ENCODE assay signal across 8 cellular contexts in the genomic region with DNA sequence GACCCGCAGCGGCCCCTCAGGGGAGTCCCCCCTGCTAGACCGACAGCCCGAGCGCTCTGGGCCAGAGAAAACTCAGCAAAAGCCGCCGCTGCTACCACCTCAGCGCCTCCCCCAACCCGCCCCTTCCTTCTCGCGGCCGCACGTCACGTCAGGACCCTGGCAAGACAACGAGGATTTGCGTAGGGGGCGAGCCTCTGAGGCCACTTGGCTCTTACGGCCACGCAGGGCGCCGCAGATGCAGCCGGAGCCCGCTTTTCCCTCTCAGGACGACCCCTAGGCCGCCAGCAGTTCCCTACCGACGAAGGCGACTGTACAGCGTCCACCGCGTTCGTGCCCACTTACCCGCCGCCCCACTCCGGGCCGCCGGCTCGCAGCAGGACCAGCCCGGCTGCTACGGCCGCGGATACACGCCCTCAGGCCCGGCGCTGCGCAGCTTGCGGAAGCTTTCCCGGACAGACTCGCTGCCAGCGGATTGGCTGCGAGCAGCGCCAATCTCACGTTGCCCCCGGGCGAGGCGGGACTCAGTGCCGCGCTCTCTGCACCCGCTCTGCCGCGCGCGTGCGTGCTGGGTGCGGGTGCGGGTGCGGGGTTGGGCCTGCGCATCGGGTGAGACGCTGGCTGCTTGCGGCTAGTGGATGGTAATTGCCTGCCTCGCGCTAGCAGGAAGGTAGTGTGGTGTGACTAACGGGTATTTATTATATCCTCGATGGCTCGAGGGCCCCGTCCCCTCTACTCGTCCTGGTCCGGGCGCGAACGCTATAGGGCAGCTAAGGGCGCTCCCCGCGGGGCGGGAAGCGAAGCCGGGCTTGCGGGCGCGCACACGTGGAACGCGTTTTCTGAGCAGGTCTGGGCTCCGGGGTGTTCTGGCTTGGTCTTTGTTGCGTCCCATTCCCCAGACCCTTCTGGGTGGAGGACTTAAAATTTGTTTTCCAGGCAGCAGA. TPM values are rescaled to one million over a fixed set of nuclear protein-coding genes. Genes with fewer than 3 reads are reported as not detected.
DNase-seq lines count a peak whose midpoint lies in the region; ATAC-seq and TF ChIP-seq lines count a peak whose summit lies in the region.

A gene with protein sequence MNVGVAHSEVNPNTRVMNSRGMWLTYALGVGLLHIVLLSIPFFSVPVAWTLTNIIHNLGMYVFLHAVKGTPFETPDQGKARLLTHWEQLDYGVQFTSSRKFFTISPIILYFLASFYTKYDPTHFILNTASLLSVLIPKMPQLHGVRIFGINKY (minus strand): TSS at position 413 of the 941 bp plus-strand sequence. CDS start 1,744 bp downstream, outside the sequence.
A gene (plus strand): TSS at position 524 of the 941 bp plus-strand sequence. CDS start 7,360 bp downstream, outside the sequence.

- H3K9ac ChIP-seq in Loucy (ENCODE audit: low read depth, low read length, poor library complexity, severe bottlenecking): peak within 1 kb of the TSS; percentile 76

- intact Hi-C loops in activated T-helper 2 cell treated with anti-CD3 and anti-CD28 coated beads, Interferon-gamma antibody, Interleukin-2, Interleukin-4, amounts not matched to agents 10 μg/mL and 5 μg/mL and 100 μg/mL, durations not matched to agents 14 hours and 24 hours and 36 hours (cut with micrococcal nuclease): loop anchor here (1.0 to 10.0 kb wide), 6 partner anchors 22 to 751 kb away; a partner anchor contains a TSS

- peak; percentile 94 for ATAC-seq in RWPE2 (ENCODE audit: low read depth)
- ATAC-seq in naive thymus-derived CD8-positive, alpha-beta T cell: peak; percentile 89
- peak; percentile 93 to 95 for ATAC-seq in stimulated activated naive B cell treated with anti-CD40 and anti-IgM and Interleukin-4, amounts not matched to agents 10 μg/mL and 1 μg/mL and 100 μg/mL, for 72 hours (replicated peaks)

- H3K27ac Mint-ChIP-seq in activated T-helper 2 cell treated with anti-CD3 and anti-CD28 coated beads, Interferon-gamma antibody, Interleukin-2, Interleukin-4, amounts not matched to agents 10 μg/mL and 5 μg/mL and 100 μg/mL, durations not matched to agents 14 hours and 24 hours and 36 hours: peak within 1 kb of the TSS; percentile 90
- H3K27ac Mint-ChIP-seq in naive thymus-derived CD8-positive, alpha-beta T cell: peak within 1 kb of the TSS; percentile 90 to 98 (median 97)
- H3K27ac Mint-ChIP-seq in stimulated activated naive B cell treated with anti-CD40 and anti-IgM and Interleukin-4, amounts not matched to agents 10 μg/mL and 1 μg/mL and 100 μg/mL, for 72 hours: peak within 1 kb of the TSS; percentile 95

- H3K9me3 ChIP-seq in Loucy (ENCODE audit: insufficient read depth, low read depth, low read length) (no peaks in the 10 kb centered on the region), RWPE2 (ENCODE audit: severe bottlenecking) (no peaks in the 10 kb centered on the region)

- no peaks in the 10 kb centered on the region for H3K27me3 Mint-ChIP-seq in activated T-helper 2 cell treated with anti-CD3 and anti-CD28 coated beads, Interferon-gamma antibody, Interleukin-2, Interleukin-4, amounts not matched to agents 10 μg/mL and 5 μg/mL and 100 μg/mL, durations not matched to agents 14 hours and 24 hours and 36 hours (ENCODE audit: low read depth)
- H3K27me3 Mint-ChIP-seq in naive thymus-derived CD8-positive, alpha-beta T cell: no peaks in the 10 kb centered on the region
- H3K27me3 Mint-ChIP-seq in stimulated activated naive B cell treated with anti-CD40 and anti-IgM and Interleukin-4, amounts not matched to agents 10 μg/mL and 1 μg/mL and 100 μg/mL, for 72 hours: no peaks in the 10 kb centered on the region

- peaks cover 59% of the 10 kb centered on the region for H3K36me3 Mint-ChIP-seq in activated T-helper 2 cell treated with anti-CD3 and anti-CD28 coated beads, Interferon-gamma antibody, Interleukin-2, Interleukin-4, amounts not matched to agents 10 μg/mL and 5 μg/mL and 100 μg/mL, durations not matched to agents 14 hours and 24 hours and 36 hours (ENCODE audit: low read depth)
- peaks cover 0 to 44% (median 14%) of the 10 kb centered on the region in 3 donors for H3K36me3 Mint-ChIP-seq in naive thymus-derived CD8-positive, alpha-beta T cell
- peaks cover 25 to 41% of the 10 kb centered on the region in 2 donors for H3K36me3 Mint-ChIP-seq in stimulated activated naive B cell treated with anti-CD40 and anti-IgM and Interleukin-4, amounts not matched to agents 10 μg/mL and 1 μg/mL and 100 μg/mL, for 72 hours

- POLR2A ChIA-PET in naive thymus-derived CD8-positive, alpha-beta T cell (lab: Charles Lee): interaction anchor here (0.9 to 2.8 kb wide), 10 partner anchors 18 to 535 kb away, joined by 3 to 69 read pairs (median 6); a partner anchor contains a TSS

- peaks cover 45% of the 10 kb centered on the region for H3K4me1 Mint-ChIP-seq in activated T-helper 2 cell treated with anti-CD3 and anti-CD28 coated beads, Interferon-gamma antibody, Interleukin-2, Interleukin-4, amounts not matched to agents 10 μg/mL and 5 μg/mL and 100 μg/mL, durations not matched to agents 14 hours and 24 hours and 36 hours (ENCODE audit: low read depth)
- H3K4me1 Mint-ChIP-seq in naive thymus-derived CD8-positive, alpha-beta T cell: peaks cover 30 to 63% (median 59%) of the 10 kb centered on the region in 4 donors
- peaks cover 22 to 54% of the 10 kb centered on the region in 2 donors for H3K4me1 Mint-ChIP-seq in stimulated activated naive B cell treated with anti-CD40 and anti-IgM and Interleukin-4, amounts not matched to agents 10 μg/mL and 1 μg/mL and 100 μg/mL, for 72 hours

- H3K4me3 ChIP-seq in H7 (ENCODE audit: insufficient read depth, low read depth, low read length) (peak within 1 kb of the TSS; percentile 92), Loucy (ENCODE audit: low read length, poor library complexity, severe bottlenecking) (peak within 1 kb of the TSS; percentile 98), RWPE2 (ENCODE audit: severe bottlenecking) (peak within 1 kb of the TSS; percentile 67), fibroblast of mammary gland (ENCODE audit: control insufficient read depth, low read depth, low read length) (peak within 1 kb of the TSS; percentile 90)

- peak within 1 kb of the TSS; percentile 65 for H3K27ac ChIP-seq in RWPE2 (ENCODE audit: poor library complexity, severe bottlenecking)

- DNase-seq in ELR (ENCODE audit: low read depth) (peak; percentile 96), H7 (peak; percentile 94), RWPE2 (ENCODE audit: low spot score) (peak; percentile 94), fibroblast of mammary gland (ENCODE audit: low read depth) (peak; percentile 94)
- peak; percentile 94 for DNase-seq in activated T-helper 2 cell treated with anti-CD3 and anti-CD28 coated beads, Interferon-gamma antibody, Interleukin-2, Interleukin-4, amounts not matched to agents 10 μg/mL and 5 μg/mL and 100 μg/mL, durations not matched to agents 14 hours and 24 hours and 36 hours (ENCODE audit: low spot score)
- DNase-seq in naive thymus-derived CD8-positive, alpha-beta T cell: peak; percentile 88 to 98 (median 94)
- peak; percentile 95 for DNase-seq in stimulated activated naive B cell treated with anti-CD40 and anti-IgM and Interleukin-4, amounts not matched to agents 10 μg/mL and 1 μg/mL and 100 μg/mL, for 72 hours

- H3K27me3 ChIP-seq in H7 (ENCODE audit: control insufficient read depth, insufficient read depth, low read length) (no peaks in the 10 kb centered on the region), Loucy (ENCODE audit: insufficient read depth, low read length, poor library complexity, severe bottlenecking) (no peaks in the 10 kb centered on the region), RWPE2 (ENCODE audit: insufficient read depth, poor library complexity, severe bottlenecking) (no peaks in the 10 kb centered on the region)

- H3K9me3 Mint-ChIP-seq in activated T-helper 2 cell treated with anti-CD3 and anti-CD28 coated beads, Interferon-gamma antibody, Interleukin-2, Interleukin-4, amounts not matched to agents 10 μg/mL and 5 μg/mL and 100 μg/mL, durations not matched to agents 14 hours and 24 hours and 36 hours: no peaks in the 10 kb centered on the region
- H3K9me3 Mint-ChIP-seq in naive thymus-derived CD8-positive, alpha-beta T cell: no peaks in the 10 kb centered on the region
- H3K9me3 Mint-ChIP-seq in stimulated activated naive B cell treated with anti-CD40 and anti-IgM and Interleukin-4, amounts not matched to agents 10 μg/mL and 1 μg/mL and 100 μg/mL, for 72 hours: no peaks in the 10 kb centered on the region

- no peak for TF ChIP-seq CTCF in Loucy (conservative IDR thresholded peaks at IDR 0.05; ENCODE audit: low read length)
- no peak for TF ChIP-seq CTCF in RWPE2 (IDR thresholded peaks at IDR 0.05; ENCODE audit: poor library complexity, severe bottlenecking)
- TF ChIP-seq CTCF in fibroblast of mammary gland (conservative IDR thresholded peaks at IDR 0.05; ENCODE audit: control insufficient read depth, insufficient read depth, low read depth, low read length): no peak

- peaks cover 89% of the 10 kb centered on the region for H3K79me2 ChIP-seq in Loucy (ENCODE audit: insufficient read depth, low read length)

- H3K36me3 ChIP-seq in H7 (replicated peaks; ENCODE audit: control insufficient read depth, insufficient read depth, low read length) (peaks cover 4% of the 10 kb centered on the region), Loucy (ENCODE audit: insufficient read depth, low read length) (peaks cover 11% of the 10 kb centered on the region), RWPE2 (ENCODE audit: low read depth) (peaks cover 72% of the 10 kb centered on the region)

- peak within 1 kb of the TSS; percentile 90 for H3K4me3 Mint-ChIP-seq in activated T-helper 2 cell treated with anti-CD3 and anti-CD28 coated beads, Interferon-gamma antibody, Interleukin-2, Interleukin-4, amounts not matched to agents 10 μg/mL and 5 μg/mL and 100 μg/mL, durations not matched to agents 14 hours and 24 hours and 36 hours (ENCODE audit: low read depth)
- H3K4me3 Mint-ChIP-seq in naive thymus-derived CD8-positive, alpha-beta T cell: peak within 1 kb of the TSS; percentile 88 to 97 (median 94)
- H3K4me3 Mint-ChIP-seq in stimulated activated naive B cell treated with anti-CD40 and anti-IgM and Interleukin-4, amounts not matched to agents 10 μg/mL and 1 μg/mL and 100 μg/mL, for 72 hours: peak within 1 kb of the TSS; percentile 92 to 98

- no peaks in the 10 kb centered on the region for H3K9me2 ChIP-seq in Loucy (replicated peaks; ENCODE audit: low read depth, low read length)

- H4K20me1 ChIP-seq in Loucy (ENCODE audit: insufficient read depth, low read length, poor library complexity, severe bottlenecking): peaks cover 37% of the 10 kb centered on the region

- peaks cover 3% of the 10 kb centered on the region; the same call in 1 of the 2 replicates for H3F3A ChIP-seq in Loucy (ENCODE audit: low read depth)

- H2AFZ ChIP-seq in Loucy (ENCODE audit: low read length): peak within 1 kb of the TSS; percentile 97

- peak within 1 kb of the TSS; percentile 97 for H3K4me2 ChIP-seq in Loucy (ENCODE audit: low read depth, low read length, poor library complexity, severe bottlenecking)

- H3K4me1 ChIP-seq in Loucy (ENCODE audit: insufficient read depth, low read length, poor library complexity, severe bottlenecking) (peaks cover 55% of the 10 kb centered on the region), RWPE2 (ENCODE audit: insufficient read depth, poor library complexity, severe bottlenecking) (no peaks in the 10 kb centered on the region)

RNA-seq across cellular contexts. Expression of the first gene that starts in this region (rescaled TPM):
- total RNA-seq in H7 (2014; rRNA removed; shearing (Covaris generic)): 39.9 and 52.3 TPM in 2 replicates
- 68.8 and 72.1 TPM in 2 replicates for total RNA-seq in activated T-helper 2 cell treated with anti-CD3 and anti-CD28 coated beads, Interferon-gamma antibody, Interleukin-2, Interleukin-4, amounts not matched to agents 10 μg/mL and 5 μg/mL and 100 μg/mL, durations not matched to agents 14 hours and 24 hours and 36 hours
- 100 to 1,000 TPM; 191 to 206 TPM for total RNA-seq in naive thymus-derived CD8-positive, alpha-beta T cell
- 10 to 100 TPM; 71.3 to 80.4 (median 78.5) TPM for polyA plus RNA-seq in naive thymus-derived CD8-positive, alpha-beta T cell

RNA-seq across cellular contexts. Expression of the second gene that starts in this region (rescaled TPM):
- 28.0 and 38.1 TPM in 2 replicates for total RNA-seq in H7 (2014; rRNA removed; shearing (Covaris generic))
- 57.0 and 58.7 TPM in 2 replicates for total RNA-seq in activated T-helper 2 cell treated with anti-CD3 and anti-CD28 coated beads, Interferon-gamma antibody, Interleukin-2, Interleukin-4, amounts not matched to agents 10 μg/mL and 5 μg/mL and 100 μg/mL, durations not matched to agents 14 hours and 24 hours and 36 hours
- 10 to 100 TPM; 28.9 to 30.3 TPM for total RNA-seq in naive thymus-derived CD8-positive, alpha-beta T cell
- polyA plus RNA-seq in naive thymus-derived CD8-positive, alpha-beta T cell: 10 to 100 TPM; 14.9 to 15.8 (median 15.6) TPM

Comparison
In these comparisons a context has a peak if more than half of its experiments do, and no peak if none do; other contexts are left out.
1. Peak in every context shown above with its lines: DNase-seq, ATAC-seq, H3K4me3 ChIP-seq and H3K27ac ChIP-seq.